Comparison of ENCODE assay signal across 26 cellular contexts in genomic region chr6:54586251-54586650, GRCh38.
DNase-seq lines count a peak whose midpoint lies in the region; ATAC-seq, FAIRE-seq and TF ChIP-seq lines count a peak whose summit lies in the region.
"Had no signal": no experiment of that assay in that cellular context is flagged by ENCODE, and none has a peak within 500 bp of the region (broad histone marks: within the 10 kb centered on the region; RNA-seq: fewer than 3 reads in every experiment).

No MANE protein-coding gene starts in this region.

- H3K79me2 ChIP-seq in fibroblast of lung (ENCODE audit: control insufficient read depth, insufficient read depth, low read length): no peaks in the 10 kb centered on the region

- H3K27me3 Mint-ChIP-seq in activated CD4-positive, alpha-beta memory T cell treated with anti-CD3 and anti-CD28 coated beads for 36 hours: no peaks in the 10 kb centered on the region
- H3K27me3 Mint-ChIP-seq: activated CD4-positive, alpha-beta T cell treated with anti-CD3 and anti-CD28 coated beads for 36 hours; CD8-positive, alpha-beta memory T cell; naive thymus-derived CD8-positive, alpha-beta T cell had no signal

- H3K4me3 ChIP-seq in fibroblast of lung (replicated peaks in 1 of 4; ENCODE audit: control extremely low read depth in 1 of 4, insufficient read depth in 1 of 4, low read depth in 3 of 4, low read length in 4 of 4): no peak overlapping the region
- H3K4me3 ChIP-seq: A549, GM12878, heart left ventricle, prostate gland, upper lobe of right lung had no signal

- H4K20me1 ChIP-seq in fibroblast of lung (ENCODE audit: control insufficient read depth, extremely low read depth, insufficient read depth, low read length): no peaks in the 10 kb centered on the region

- H2AFZ ChIP-seq in fibroblast of lung (ENCODE audit: low read length): no peak overlapping the region

- no peaks in the 10 kb centered on the region for H3K4me1 Mint-ChIP-seq in activated CD4-positive, alpha-beta memory T cell treated with anti-CD3 and anti-CD28 coated beads for 36 hours (ENCODE audit: low read depth)
- H3K4me1 Mint-ChIP-seq: activated CD4-positive, alpha-beta T cell treated with anti-CD3 and anti-CD28 coated beads for 36 hours; CD8-positive, alpha-beta memory T cell; immature natural killer cell; naive thymus-derived CD8-positive, alpha-beta T cell had no signal

- no peak for FAIRE-seq in RCC 7860 (lab: Jason Lieb, UNC)
- FAIRE-seq: A549, GM12878 had no signal

- H3K4me1 ChIP-seq in fibroblast of lung (ENCODE audit: control insufficient read depth, extremely low read depth, insufficient read depth, low read length): no peaks in the 10 kb centered on the region
- H3K4me1 ChIP-seq: A549, heart left ventricle, prostate gland, upper lobe of right lung had no signal

- no peaks in the 10 kb centered on the region for H3K36me3 Mint-ChIP-seq in activated CD4-positive, alpha-beta memory T cell treated with anti-CD3 and anti-CD28 coated beads for 36 hours
- H3K36me3 Mint-ChIP-seq: CD8-positive, alpha-beta memory T cell; naive thymus-derived CD8-positive, alpha-beta T cell had no signal

- intact Hi-C loops in Right ventricle myocardium inferior (cut with DNase I) (no loop called here), Right ventricle myocardium superior (cut with DNase I) (no loop called here)
- intact Hi-C loops in activated CD4-positive, alpha-beta memory T cell treated with anti-CD3 and anti-CD28 coated beads for 36 hours (cut with micrococcal nuclease): no loop called here

- H3K9me3 Mint-ChIP-seq in activated CD4-positive, alpha-beta memory T cell treated with anti-CD3 and anti-CD28 coated beads for 36 hours: no peaks in the 10 kb centered on the region

- no peak overlapping the region for H3K27ac ChIP-seq in fibroblast of lung (ENCODE audit: insufficient read depth, low read length)
- H3K27ac ChIP-seq: A549, heart left ventricle, prostate gland, upper lobe of right lung had no signal

- DNase-seq in Right ventricle myocardium inferior (ENCODE audit: missing footprints): no peak
- DNase-seq in Right ventricle myocardium superior: no peak
- peak; percentile 6 for DNase-seq in RCC 7860 (ENCODE audit: low spot score)
- DNase-seq in fibroblast of lung (ENCODE audit: low read depth in 2 of 2): peak; percentile 45 to 56
- peak; percentile 49 for DNase-seq in stromal cell of bone marrow (ENCODE audit: low read depth)
- DNase-seq in SHP77 treated with DMSO at 0.1 percent for 48 hours (lab: John Stamatoyannopoulos, UW): no peak
- no peak for DNase-seq in activated CD4-positive, alpha-beta memory T cell treated with anti-CD3 and anti-CD28 coated beads for 36 hours
- DNase-seq: activated CD4-positive, alpha-beta T cell treated with anti-CD3 and anti-CD28 coated beads for 36 hours; activated effector memory CD4-positive, alpha-beta T cell treated with Interleukin-2 at 50 U/mL for 16 hours; CD8-positive, alpha-beta memory T cell; cortex of kidney; erythroblast; heart left ventricle; immature natural killer cell; naive thymus-derived CD8-positive, alpha-beta T cell; NCI-H1092; NCI-H2107; NCI-H526; stimulated activated naive CD4-positive, alpha-beta T cell treated with Interleukin-2 at 50 U/mL for 16 hours; T1000; upper lobe of right lung had no signal

- H3K27me3 ChIP-seq in fibroblast of lung (ENCODE audit: control insufficient read depth, insufficient read depth, low read length): no peaks in the 10 kb centered on the region
- H3K27me3 ChIP-seq: heart left ventricle, upper lobe of right lung had no signal

- peak; percentile 37 for ATAC-seq in Right ventricle myocardium inferior
- no peak for ATAC-seq in Right ventricle myocardium superior (ENCODE audit: poor library complexity)
- no peak for ATAC-seq in GM19395 (IDR thresholded peaks at IDR 0.05; ENCODE audit: unreplicated experiment)
- ATAC-seq: A549; activated CD4-positive, alpha-beta T cell treated with anti-CD3 and anti-CD28 coated beads for 36 hours; GM12878; naive thymus-derived CD8-positive, alpha-beta T cell; SK-N-SH treated with all-trans-retinoic acid at 6 μM for 48 hours; upper lobe of right lung had no signal

- H3K27ac Mint-ChIP-seq in activated CD4-positive, alpha-beta memory T cell treated with anti-CD3 and anti-CD28 coated beads for 36 hours: no peak overlapping the region
- H3K27ac Mint-ChIP-seq: activated CD4-positive, alpha-beta T cell treated with anti-CD3 and anti-CD28 coated beads for 36 hours; CD8-positive, alpha-beta memory T cell; immature natural killer cell; naive thymus-derived CD8-positive, alpha-beta T cell had no signal

- H3K9me3 ChIP-seq in fibroblast of lung (ENCODE audit: control insufficient read depth, insufficient read depth, low read depth, low read length): no peaks in the 10 kb centered on the region
- H3K9me3 ChIP-seq: A549, prostate gland, upper lobe of right lung had no signal

- no peak for TF ChIP-seq CTCF in fibroblast of lung (conservative IDR thresholded peaks at IDR 0.05 in 1 of 2, IDR thresholded peaks at IDR 0.05 in 1 of 2; ENCODE audit: low read depth in 1 of 2, low read length in 2 of 2)

- POLR2A ChIA-PET in activated CD4-positive, alpha-beta memory T cell treated with anti-CD3 and anti-CD28 coated beads for 36 hours (lab: Charles Lee): no interaction called here

- CTCF ChIA-PET in activated CD4-positive, alpha-beta memory T cell treated with anti-CD3 and anti-CD28 coated beads for 36 hours (lab: Charles Lee): no interaction called here

- no peaks in the 10 kb centered on the region for H3K36me3 ChIP-seq in fibroblast of lung (ENCODE audit: control insufficient read depth, insufficient read depth, low read length)
- H3K36me3 ChIP-seq: heart left ventricle, prostate gland, upper lobe of right lung had no signal

- no peak overlapping the region for H3K9ac ChIP-seq in fibroblast of lung (ENCODE audit: insufficient read depth, low read length)

- H3K4me3 Mint-ChIP-seq in activated CD4-positive, alpha-beta memory T cell treated with anti-CD3 and anti-CD28 coated beads for 36 hours: no peak overlapping the region
- H3K4me3 Mint-ChIP-seq: activated CD4-positive, alpha-beta T cell treated with anti-CD3 and anti-CD28 coated beads for 36 hours; CD8-positive, alpha-beta memory T cell; immature natural killer cell; naive thymus-derived CD8-positive, alpha-beta T cell had no signal

- no peak overlapping the region for H3K4me2 ChIP-seq in fibroblast of lung (ENCODE audit: extremely low read depth, insufficient read depth, low read length)
- H3K4me2 ChIP-seq: A549 had no signal

Comparison
In these comparisons a context has a peak if more than half of its experiments do, and no peak if none do; other contexts are left out.
1. DNase-seq: peak in RCC 7860 (single experiment), fibroblast of lung (2 of 2) and stromal cell of bone marrow (single experiment); none in Right ventricle myocardium inferior (single experiment), Right ventricle myocardium superior (single experiment), SHP77 treated with DMSO at 0.1 percent for 48 hours (single experiment) and activated CD4-positive, alpha-beta memory T cell treated with anti-CD3 and anti-CD28 coated beads for 36 hours (single experiment).